ENCODE assay signal across 10 cellular contexts in genomic region chrX:111123606-111124179, GRCh38. TPM values are rescaled to one million over a fixed set of nuclear protein-coding genes. Genes with fewer than 3 reads are reported as not detected.
DNase-seq lines count a peak whose midpoint lies in the region; ATAC-seq lines count a peak whose summit lies in the region.
"Had no signal": no experiment of that assay in that cellular context is flagged by ENCODE, and none has a peak within 500 bp of the region (broad histone marks: within the 10 kb centered on the region; RNA-seq: fewer than 3 reads in every experiment).

No MANE protein-coding gene starts in this region.

- DNase-seq in immature natural killer cell, result no peak
- DNase-seq in CD1c-positive myeloid dendritic cell (ENCODE audit: extremely low spot score), result no peak
- no peak for DNase-seq in cortex of kidney (lab: John Stamatoyannopoulos, UW)
- no peak for DNase-seq in NCI-H146 treated with DMSO at 0.1 percent for 48 hours (lab: John Stamatoyannopoulos, UW; ENCODE audit: unreplicated experiment)
- DNase-seq: Karpas-422, Peyer's patch, T-helper 9 cell had no signal

- H3K9me3 Mint-ChIP-seq in immature natural killer cell, result peaks cover 0 to 3% (median 0%) of the 10 kb centered on the region in 6 donors

- peaks cover 13 to 25% of the 10 kb centered on the region in 2 donors for H3K4me1 Mint-ChIP-seq in immature natural killer cell

- no peaks in the 10 kb centered on the region for H3K36me3 Mint-ChIP-seq in immature natural killer cell

- H3K4me3 Mint-ChIP-seq in immature natural killer cell, result peak overlapping the region in 4 of 5 donors; percentile 76 to 88 (median 84)

- ATAC-seq in GM18858 (IDR thresholded peaks at IDR 0.05; ENCODE audit: unreplicated experiment), result peak; percentile 27
- peak; percentile 44 for ATAC-seq in GM21526 (IDR thresholded peaks at IDR 0.05; ENCODE audit: low FRiP score, unreplicated experiment)
- peak; percentile 32 for ATAC-seq in HG03565 (IDR thresholded peaks at IDR 0.05; ENCODE audit: unreplicated experiment)

- H3K27ac Mint-ChIP-seq in immature natural killer cell, result peak overlapping the region in 5 of 6 donors; percentile 46 to 86 (median 76)

- peaks cover 0 to 10% (median 7%) of the 10 kb centered on the region in 3 donors for H3K27me3 Mint-ChIP-seq in immature natural killer cell (ENCODE audit: low read depth in 3 of 3)

RNA-seq across cellular contexts. Expression of gene PAK3, which starts 27.7 kb away (rescaled TPM):
- under 1 TPM in 1 of 3 donors, not detected in 2; 0.12 TPM for polyA plus RNA-seq in immature natural killer cell
